14 cellular contexts compared by ENCODE assay signal in the genomic region with DNA sequence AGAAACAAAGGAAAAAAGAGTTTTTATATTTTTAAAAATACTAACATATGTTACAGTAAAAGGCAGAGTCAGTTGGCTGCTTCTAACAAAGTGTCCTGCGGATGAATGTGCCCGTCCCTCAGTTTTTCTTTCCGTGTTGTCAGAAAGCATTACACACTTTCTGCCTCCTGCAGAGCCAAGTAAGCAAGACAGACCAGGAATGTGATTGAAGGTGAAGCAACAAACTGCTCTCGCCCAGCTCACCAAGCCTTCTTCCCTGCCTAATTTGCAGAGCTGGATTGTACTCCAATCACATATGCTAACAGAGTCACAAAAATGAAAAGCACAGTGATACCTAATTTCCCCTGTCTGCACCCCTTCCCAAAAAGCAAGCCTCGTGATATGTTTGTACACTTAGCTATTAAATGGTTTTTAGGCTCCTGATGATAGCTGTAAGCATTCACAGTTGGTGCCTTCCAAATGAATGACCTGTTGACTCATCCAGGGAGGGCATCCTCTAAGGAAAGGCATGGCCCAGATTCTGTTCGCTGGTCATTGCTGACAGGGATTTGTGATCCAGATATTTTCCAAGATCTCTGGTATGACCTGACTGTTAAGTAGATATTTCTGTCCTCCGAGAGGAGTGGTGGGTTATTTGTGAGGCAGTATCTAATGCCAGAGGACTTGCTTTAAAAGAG.
DNase-seq lines count a peak whose midpoint lies in the region; ATAC-seq and TF ChIP-seq lines count a peak whose summit lies in the region.
"Had no signal": no experiment of that assay in that cellular context is flagged by ENCODE, and none has a peak within 500 bp of the region (broad histone marks: within the 10 kb centered on the region; RNA-seq: fewer than 3 reads in every experiment).

No MANE protein-coding gene starts in this region.

- H3K4me3 ChIP-seq in HEK293 (ENCODE audit: low read depth, low read length) (no peak overlapping the region), smooth muscle cell (no peak overlapping the region), thyroid gland (replicated peaks in 1 of 3) (no peak overlapping the region)
- H3K4me3 ChIP-seq: BLaER1 had no signal

- H3K27me3 ChIP-seq in smooth muscle cell (ENCODE audit: low read depth), result no peaks in the 10 kb centered on the region
- no peaks in the 10 kb centered on the region for H3K27me3 ChIP-seq in thyroid gland
- H3K27me3 ChIP-seq: BLaER1 had no signal

- no peaks in the 10 kb centered on the region for H3K79me2 ChIP-seq in smooth muscle cell (ENCODE audit: low read depth)

- TF ChIP-seq CTCF in HEK293 (tag by site-specific recombination; IDR thresholded peaks at IDR 0.05) (no peak), smooth muscle cell (IDR thresholded peaks at IDR 0.05; ENCODE audit: borderline replicate concordance, insufficient read depth, poor library complexity, severe bottlenecking) (no peak), thyroid gland (IDR thresholded peaks at IDR 0.05) (no peak)

- H3K27ac ChIP-seq in HEK293 (ENCODE audit: extremely low read depth, low read depth, low read length), result no peak overlapping the region
- peak overlapping the region; percentile 22 for H3K27ac ChIP-seq in smooth muscle cell (ENCODE audit: low read depth)
- no peak overlapping the region for H3K27ac ChIP-seq in thyroid gland
- H3K27ac ChIP-seq: BLaER1 had no signal

- no peak for ATAC-seq in HG03378 (IDR thresholded peaks at IDR 0.05; ENCODE audit: unreplicated experiment)
- ATAC-seq: activated T-helper 17 cell treated with anti-CD3 and anti-CD28 coated beads, Interleukin-2, amount 50 U/mL, for 72 hours; left colon had no signal

- no peaks in the 10 kb centered on the region for H4K20me1 ChIP-seq in smooth muscle cell (ENCODE audit: low read depth)
- H4K20me1 ChIP-seq: BLaER1 had no signal

- TF ChIP-seq POLR2A in thyroid gland (IDR thresholded peaks at IDR 0.05), result no peak

- DNase-seq in kidney glomerular epithelial cell (lab: John Stamatoyannopoulos, UW) (peak; percentile 67), smooth muscle cell (lab: John Stamatoyannopoulos, UW; ENCODE audit: unreplicated experiment) (no peak), thyroid gland (no peak), OCI-M2 (lab: John Stamatoyannopoulos, UW; ENCODE audit: unreplicated experiment) (no peak), cortex of kidney (lab: John Stamatoyannopoulos, UW) (no peak)
- DNase-seq: activated CD4-positive, alpha-beta memory T cell treated with anti-CD3 and anti-CD28 coated beads for 36 hours; DMS79; NCI-H2081 treated with DMSO at 0.1 percent for 48 hours had no signal

- H3K9me3 ChIP-seq in HEK293 (ENCODE audit: control insufficient read depth, insufficient read depth, low read depth, low read length) (no peaks in the 10 kb centered on the region), smooth muscle cell (replicated peaks; ENCODE audit: low read depth) (no peaks in the 10 kb centered on the region), thyroid gland (no peaks in the 10 kb centered on the region)
- H3K9me3 ChIP-seq: BLaER1 had no signal

- CTCF ChIA-PET in HEK293 (lab: Yijun Ruan, JAX), result interaction anchor here (0.7 kb wide), 1 partner anchor 169 kb away, joined by 3 read pairs; no protein-coding TSS in a partner anchor

- intact Hi-C loops in dendritic cell treated with granulocyte-macrophage colony-stimulating factor and Interleukin-4, amounts not matched to agents 40 ng/mL and 50 ng/mL, for 4 days (cut with micrococcal nuclease), result loop anchor here (5.0 kb wide), 1 partner anchor 33 kb away; no protein-coding TSS in a partner anchor
- intact Hi-C loops in thyroid gland (cut with DNase I), result no loop called here

- H3K4me1 Mint-ChIP-seq in dendritic cell treated with granulocyte-macrophage colony-stimulating factor and Interleukin-4, amounts not matched to agents 40 ng/mL and 50 ng/mL, for 4 days (ENCODE audit: low read depth), result peaks cover 22% of the 10 kb centered on the region
- H3K4me1 Mint-ChIP-seq: activated T-helper 17 cell treated with anti-CD3 and anti-CD28 coated beads, Interleukin-2, amount 50 U/mL, for 72 hours had no signal

- no peaks in the 10 kb centered on the region for H3K27me3 Mint-ChIP-seq in dendritic cell treated with granulocyte-macrophage colony-stimulating factor and Interleukin-4, amounts not matched to agents 40 ng/mL and 50 ng/mL, for 4 days
- H3K27me3 Mint-ChIP-seq: activated CD4-positive, alpha-beta memory T cell treated with anti-CD3 and anti-CD28 coated beads for 36 hours; activated T-helper 17 cell treated with anti-CD3 and anti-CD28 coated beads, Interleukin-2, amount 50 U/mL, for 72 hours had no signal

- H3K4me3 Mint-ChIP-seq in dendritic cell treated with granulocyte-macrophage colony-stimulating factor and Interleukin-4, amounts not matched to agents 40 ng/mL and 50 ng/mL, for 4 days, result no peak overlapping the region
- H3K4me3 Mint-ChIP-seq: activated CD4-positive, alpha-beta memory T cell treated with anti-CD3 and anti-CD28 coated beads for 36 hours; activated T-helper 17 cell treated with anti-CD3 and anti-CD28 coated beads, Interleukin-2, amount 50 U/mL, for 72 hours had no signal

- H3K4me1 ChIP-seq in HEK293 (ENCODE audit: control insufficient read depth, insufficient read depth, low read length), result no peaks in the 10 kb centered on the region
- peaks cover 29% of the 10 kb centered on the region for H3K4me1 ChIP-seq in smooth muscle cell (ENCODE audit: low read depth)
- H3K4me1 ChIP-seq in thyroid gland, result no peaks in the 10 kb centered on the region
- H3K4me1 ChIP-seq: BLaER1 had no signal

- no peak overlapping the region for H3K4me2 ChIP-seq in smooth muscle cell
- H3K4me2 ChIP-seq: BLaER1 had no signal

- no peaks in the 10 kb centered on the region for H3F3A ChIP-seq in smooth muscle cell (ENCODE audit: low read depth)

- no peaks in the 10 kb centered on the region for H3K9me3 Mint-ChIP-seq in dendritic cell treated with granulocyte-macrophage colony-stimulating factor and Interleukin-4, amounts not matched to agents 40 ng/mL and 50 ng/mL, for 4 days

- H3K9ac ChIP-seq in smooth muscle cell (ENCODE audit: low read depth), result no peak overlapping the region
- H3K9ac ChIP-seq: BLaER1 had no signal

- no peaks in the 10 kb centered on the region for H3K36me3 Mint-ChIP-seq in dendritic cell treated with granulocyte-macrophage colony-stimulating factor and Interleukin-4, amounts not matched to agents 40 ng/mL and 50 ng/mL, for 4 days (ENCODE audit: low read depth)
- H3K36me3 Mint-ChIP-seq: activated CD4-positive, alpha-beta memory T cell treated with anti-CD3 and anti-CD28 coated beads for 36 hours had no signal

- POLR2A ChIA-PET in HEK293 (lab: Yijun Ruan, JAX), result no interaction called here

- H2AFZ ChIP-seq in smooth muscle cell (ENCODE audit: low read depth), result peak overlapping the region; percentile 73

- no peaks in the 10 kb centered on the region for H3K36me3 ChIP-seq in HEK293 (ENCODE audit: control insufficient read depth in 2 of 2, insufficient read depth in 1 of 2, low read length in 2 of 2)
- H3K36me3 ChIP-seq in smooth muscle cell (ENCODE audit: low read depth), result no peaks in the 10 kb centered on the region
- H3K36me3 ChIP-seq in thyroid gland, result no peaks in the 10 kb centered on the region
- H3K36me3 ChIP-seq: BLaER1 had no signal

- 57% methylated on average over 7 of the region's 7 CpGs for WGBS in smooth muscle cell (ENCODE audit: low lambda C conversion rate)
- WGBS in thyroid gland, 2 donors, result 57 to 59% methylated on average over 7 of the region's 7 CpGs

- peak overlapping the region; percentile 73 for H3K27ac Mint-ChIP-seq in dendritic cell treated with granulocyte-macrophage colony-stimulating factor and Interleukin-4, amounts not matched to agents 40 ng/mL and 50 ng/mL, for 4 days
- H3K27ac Mint-ChIP-seq: activated CD4-positive, alpha-beta memory T cell treated with anti-CD3 and anti-CD28 coated beads for 36 hours; activated T-helper 17 cell treated with anti-CD3 and anti-CD28 coated beads, Interleukin-2, amount 50 U/mL, for 72 hours had no signal

TF ChIP-seq in HEK293, 187 proteins besides CTCF, POLR2A, EP300 and RAD21:
- TF ChIP-seq ZNF2 (tag by site-specific recombination; IDR thresholded peaks at IDR 0.05) (no peak), SCRT2 (tag by site-specific recombination; IDR thresholded peaks at IDR 0.05) (0 out of 2 replicates have a peak, but pooled peaks have one; percentile 35), ZNF394 (tag by site-specific recombination; IDR thresholded peaks at IDR 0.05; ENCODE audit: borderline replicate concordance) (no peak), KLF9 (tag by site-specific recombination; IDR thresholded peaks at IDR 0.05; ENCODE audit: low read depth) (no peak), ZNF621 (tag by site-specific recombination; IDR thresholded peaks at IDR 0.05) (no peak), ZNF654 (tag by site-specific recombination; IDR thresholded peaks at IDR 0.05; ENCODE audit: low read depth) (no peak)
- TF ChIP-seq, protein P1, sequence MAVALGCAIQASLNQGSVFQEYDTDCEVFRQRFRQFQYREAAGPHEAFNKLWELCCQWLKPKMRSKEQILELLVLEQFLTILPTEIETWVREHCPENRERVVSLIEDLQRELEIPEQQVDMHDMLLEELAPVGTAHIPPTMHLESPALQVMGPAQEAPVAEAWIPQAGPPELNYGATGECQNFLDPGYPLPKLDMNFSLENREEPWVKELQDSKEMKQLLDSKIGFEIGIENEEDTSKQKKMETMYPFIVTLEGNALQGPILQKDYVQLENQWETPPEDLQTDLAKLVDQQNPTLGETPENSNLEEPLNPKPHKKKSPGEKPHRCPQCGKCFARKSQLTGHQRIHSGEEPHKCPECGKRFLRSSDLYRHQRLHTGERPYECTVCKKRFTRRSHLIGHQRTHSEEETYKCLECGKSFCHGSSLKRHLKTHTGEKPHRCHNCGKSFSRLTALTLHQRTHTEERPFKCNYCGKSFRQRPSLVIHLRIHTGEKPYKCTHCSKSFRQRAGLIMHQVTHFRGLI (tag by site-specific recombination; IDR thresholded peaks at IDR 0.05), result no peak
